In the genomic region with DNA sequence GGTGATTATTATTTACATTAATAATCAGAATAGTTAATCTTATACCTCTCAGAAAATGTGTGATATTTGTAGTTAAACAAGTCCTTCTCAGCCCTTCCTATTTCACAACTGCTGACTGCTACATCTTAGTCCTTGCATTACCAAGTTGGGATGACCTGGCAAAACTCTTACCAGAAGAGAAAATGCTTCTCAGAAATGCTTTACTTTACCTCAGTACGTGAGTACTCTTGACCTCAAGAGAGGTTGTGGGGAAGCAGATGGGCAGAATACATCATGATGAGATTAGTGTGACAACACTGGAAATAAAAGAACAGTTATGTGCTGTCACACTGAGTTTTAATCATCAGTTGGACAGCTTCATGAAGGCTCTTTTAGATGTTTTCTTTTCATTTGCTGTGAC, we compare ENCODE assay signal across 25 cellular contexts. TPM values are rescaled to one million over a fixed set of nuclear protein-coding genes. Genes with fewer than 3 reads are reported as not detected.
DNase-seq lines count a peak whose midpoint lies in the region; ATAC-seq, FAIRE-seq and TF ChIP-seq lines count a peak whose summit lies in the region.
"Had no signal": no experiment of that assay in that cellular context is flagged by ENCODE, and none has a peak within 500 bp of the region (broad histone marks: within the 10 kb centered on the region; RNA-seq: fewer than 3 reads in every experiment).

No MANE protein-coding gene starts in this region.

- H3K27ac Mint-ChIP-seq in astrocyte (ENCODE audit: unreplicated experiment): no peak overlapping the region
- peak overlapping the region; percentile 89 to 93 for H3K27ac Mint-ChIP-seq in natural killer cell treated with Interleukin-12 subunit alpha and Interleukin-12 subunit beta and Interleukin-15 and Interleukin-18, amount 100 ng/mL, for 72 hours
- H3K27ac Mint-ChIP-seq: activated CD4-positive, alpha-beta T cell treated with anti-CD3 and anti-CD28 coated beads, Interleukin-2, amount 10 ng/mL, durations not matched to agents 24 days and 14 days; activated naive CD4-positive, alpha-beta T cell treated with anti-CD3 and anti-CD28 coated beads, Interleukin-2, amount 50 U/mL, for 72 hours; GM23338 had no signal

- H3K79me2 ChIP-seq in astrocyte (ENCODE audit: insufficient read depth, low read length): no peaks in the 10 kb centered on the region

- no peak for FAIRE-seq in astrocyte (lab: Jason Lieb, UNC)
- FAIRE-seq: GM12878, pancreas had no signal

- H3K27me3 Mint-ChIP-seq in astrocyte (ENCODE audit: low read depth, unreplicated experiment): no peaks in the 10 kb centered on the region
- H3K27me3 Mint-ChIP-seq in natural killer cell treated with Interleukin-12 subunit alpha and Interleukin-12 subunit beta and Interleukin-15 and Interleukin-18, amount 100 ng/mL, for 72 hours: no peaks in the 10 kb centered on the region
- H3K27me3 Mint-ChIP-seq: activated CD4-positive, alpha-beta T cell treated with anti-CD3 and anti-CD28 coated beads, Interleukin-2, amount 10 ng/mL, durations not matched to agents 24 days and 14 days had no signal

- H3K9me3 Mint-ChIP-seq in astrocyte (ENCODE audit: unreplicated experiment): no peaks in the 10 kb centered on the region
- no peaks in the 10 kb centered on the region for H3K9me3 Mint-ChIP-seq in natural killer cell treated with Interleukin-12 subunit alpha and Interleukin-12 subunit beta and Interleukin-15 and Interleukin-18, amount 100 ng/mL, for 72 hours
- H3K9me3 Mint-ChIP-seq: activated CD4-positive, alpha-beta T cell treated with anti-CD3 and anti-CD28 coated beads, Interleukin-2, amount 10 ng/mL, durations not matched to agents 24 days and 14 days; activated naive CD4-positive, alpha-beta T cell treated with anti-CD3 and anti-CD28 coated beads, Interleukin-2, amount 50 U/mL, for 72 hours; GM23338 had no signal

- no peak for TF ChIP-seq CTCF in astrocyte (IDR thresholded peaks at IDR 0.05; ENCODE audit: insufficient read depth, low read depth, low read length)

- no peak overlapping the region for H3K4me3 Mint-ChIP-seq in astrocyte (ENCODE audit: unreplicated experiment)
- H3K4me3 Mint-ChIP-seq in natural killer cell treated with Interleukin-12 subunit alpha and Interleukin-12 subunit beta and Interleukin-15 and Interleukin-18, amount 100 ng/mL, for 72 hours: peak overlapping the region; percentile 23
- H3K4me3 Mint-ChIP-seq: activated CD4-positive, alpha-beta T cell treated with anti-CD3 and anti-CD28 coated beads, Interleukin-2, amount 10 ng/mL, durations not matched to agents 24 days and 14 days; GM23338 had no signal

- H3K9me3 ChIP-seq in astrocyte (ENCODE audit: insufficient read depth, low read depth, low read length): no peaks in the 10 kb centered on the region
- H3K9me3 ChIP-seq: colonic mucosa, pancreas, SK-N-SH had no signal

- no peak overlapping the region for H3K27ac ChIP-seq in astrocyte (ENCODE audit: low read depth, low read length)
- H3K27ac ChIP-seq: colonic mucosa, pancreas had no signal

- H3K4me3 ChIP-seq in astrocyte (ENCODE audit: insufficient read depth, low read depth, low read length): no peak overlapping the region
- H3K4me3 ChIP-seq: colonic mucosa, GM12878, GM23338, pancreas had no signal

- H3K4me1 ChIP-seq in astrocyte (ENCODE audit: insufficient read depth, low read length): no peaks in the 10 kb centered on the region
- H3K4me1 ChIP-seq: colonic mucosa, pancreas had no signal

- H3K36me3 Mint-ChIP-seq in astrocyte (ENCODE audit: low read depth, unreplicated experiment): peaks cover 9% of the 10 kb centered on the region
- H3K36me3 Mint-ChIP-seq in natural killer cell treated with Interleukin-12 subunit alpha and Interleukin-12 subunit beta and Interleukin-15 and Interleukin-18, amount 100 ng/mL, for 72 hours: no peaks in the 10 kb centered on the region

- peaks cover 4% of the 10 kb centered on the region for H4K20me1 ChIP-seq in astrocyte (ENCODE audit: insufficient read depth, low read length)

- no peak overlapping the region for H3K4me2 ChIP-seq in astrocyte (ENCODE audit: low read length)
- H3K4me2 ChIP-seq: GM23338, SK-N-SH had no signal

- no peaks in the 10 kb centered on the region for H3K27me3 ChIP-seq in astrocyte (ENCODE audit: insufficient read depth, low read length)
- H3K27me3 ChIP-seq: colonic mucosa, pancreas had no signal

- ATAC-seq in natural killer cell treated with Interleukin-12 subunit alpha and Interleukin-12 subunit beta and Interleukin-15 and Interleukin-18, amount 100 ng/mL, for 72 hours: peak; percentile 93 to 96
- ATAC-seq in SK-N-SH treated with all-trans-retinoic acid at 6 μM for 48 hours: no peak
- ATAC-seq: activated naive CD4-positive, alpha-beta T cell treated with anti-CD3 and anti-CD28 coated beads, Interleukin-2, amount 50 U/mL, for 72 hours; GM12878; GM23338; Panc1 had no signal

- peak; percentile 29 for DNase-seq in NOMO-1 treated with DMSO at 0.1 percent for 48 hours (lab: John Stamatoyannopoulos, UW; ENCODE audit: unreplicated experiment)
- DNase-seq in NOMO-1 treated with dmso at 0.1 percent for 144 hours (lab: John Stamatoyannopoulos, UW; ENCODE audit: unreplicated experiment): no peak
- DNase-seq in LHCN-M2 (ENCODE audit: low read depth): peak; percentile 11
- DNase-seq in astrocyte (ENCODE audit: low read depth): peak; percentile 2
- DNase-seq in natural killer cell treated with Interleukin-12 subunit alpha and Interleukin-12 subunit beta and Interleukin-15 and Interleukin-18, amount 100 ng/mL, for 72 hours (ENCODE audit: low spot score): no peak
- no peak for DNase-seq in LoVo (ENCODE audit: low spot score)
- DNase-seq in NCI-H1436 treated with DMSO at 0.1 percent for 48 hours (lab: John Stamatoyannopoulos, UW): no peak
- DNase-seq: activated CD4-positive, alpha-beta T cell treated with anti-CD3 and anti-CD28 coated beads, Interleukin-2, amount 10 ng/mL, durations not matched to agents 24 days and 14 days; activated T-cell treated with anti-CD3 and anti-CD28 coated beads, Interleukin-2, amount 50 U/mL, for 1 hour; colonic mucosa; islet precursor cell; mammary epithelial cell; NCI-H1417 treated with DMSO at 0.1 percent for 48 hours; NCI-H2171 treated with DMSO at 0.1 percent for 48 hours; NCI-H748 treated with DMSO at 0.1 percent for 48 hours; pancreas; SK-N-SH had no signal

- H3K4me1 Mint-ChIP-seq in astrocyte (ENCODE audit: low read depth, unreplicated experiment): no peaks in the 10 kb centered on the region
- H3K4me1 Mint-ChIP-seq in natural killer cell treated with Interleukin-12 subunit alpha and Interleukin-12 subunit beta and Interleukin-15 and Interleukin-18, amount 100 ng/mL, for 72 hours (ENCODE audit: low read depth in 2 of 2): peaks cover 0 to 12% of the 10 kb centered on the region in 2 donors
- H3K4me1 Mint-ChIP-seq: GM23338 had no signal

- H2AFZ ChIP-seq in astrocyte (ENCODE audit: low read depth, low read length): no peak overlapping the region
- H2AFZ ChIP-seq: GM23338 had no signal

- H3K9ac ChIP-seq in astrocyte (ENCODE audit: low read length): no peak overlapping the region
- H3K9ac ChIP-seq: SK-N-SH had no signal

- H3K36me3 ChIP-seq in astrocyte (ENCODE audit: insufficient read depth, low read length): peaks cover 5% of the 10 kb centered on the region
- H3K36me3 ChIP-seq: colonic mucosa had no signal

TF ChIP-seq in SK-N-SH treated with all-trans-retinoic acid at 6 μM for 48 hours, 23 proteins besides CTCF, POLR2A, EP300 and RAD21 (continues in another document):
- TF ChIP-seq, protein P1, sequence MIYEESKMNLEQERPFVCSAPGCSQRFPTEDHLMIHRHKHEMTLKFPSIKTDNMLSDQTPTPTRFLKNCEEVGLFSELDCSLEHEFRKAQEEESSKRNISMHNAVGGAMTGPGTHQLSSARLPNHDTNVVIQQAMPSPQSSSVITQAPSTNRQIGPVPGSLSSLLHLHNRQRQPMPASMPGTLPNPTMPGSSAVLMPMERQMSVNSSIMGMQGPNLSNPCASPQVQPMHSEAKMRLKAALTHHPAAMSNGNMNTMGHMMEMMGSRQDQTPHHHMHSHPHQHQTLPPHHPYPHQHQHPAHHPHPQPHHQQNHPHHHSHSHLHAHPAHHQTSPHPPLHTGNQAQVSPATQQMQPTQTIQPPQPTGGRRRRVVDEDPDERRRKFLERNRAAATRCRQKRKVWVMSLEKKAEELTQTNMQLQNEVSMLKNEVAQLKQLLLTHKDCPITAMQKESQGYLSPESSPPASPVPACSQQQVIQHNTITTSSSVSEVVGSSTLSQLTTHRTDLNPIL (CRISPR knock-in tag; IDR thresholded peaks at IDR 0.05; ENCODE audit: low read depth): no peak
- TF ChIP-seq, protein P2, sequence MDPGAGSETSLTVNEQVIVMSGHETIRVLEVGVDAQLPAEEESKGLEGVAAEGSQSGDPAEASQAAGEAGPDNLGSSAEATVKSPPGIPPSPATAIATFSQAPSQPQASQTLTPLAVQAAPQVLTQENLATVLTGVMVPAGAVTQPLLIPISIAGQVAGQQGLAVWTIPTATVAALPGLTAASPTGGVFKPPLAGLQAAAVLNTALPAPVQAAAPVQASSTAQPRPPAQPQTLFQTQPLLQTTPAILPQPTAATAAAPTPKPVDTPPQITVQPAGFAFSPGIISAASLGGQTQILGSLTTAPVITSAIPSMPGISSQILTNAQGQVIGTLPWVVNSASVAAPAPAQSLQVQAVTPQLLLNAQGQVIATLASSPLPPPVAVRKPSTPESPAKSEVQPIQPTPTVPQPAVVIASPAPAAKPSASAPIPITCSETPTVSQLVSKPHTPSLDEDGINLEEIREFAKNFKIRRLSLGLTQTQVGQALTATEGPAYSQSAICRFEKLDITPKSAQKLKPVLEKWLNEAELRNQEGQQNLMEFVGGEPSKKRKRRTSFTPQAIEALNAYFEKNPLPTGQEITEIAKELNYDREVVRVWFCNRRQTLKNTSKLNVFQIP (CRISPR knock-in tag; IDR thresholded peaks at IDR 0.05; ENCODE audit: borderline replicate concordance, low read depth): no peak
- TF ChIP-seq ZNF565 (CRISPR knock-in tag; conservative IDR thresholded peaks at IDR 0.05; ENCODE audit: low read depth): no peak

RNA-seq across cellular contexts. Expression of a gene that starts 16.2 kb away (rescaled TPM):
- total RNA-seq in LHCN-M2 (2014; rRNA removed) (not detected in 2 replicates), astrocyte (not detected in 2 replicates)
- not detected for polyA plus RNA-seq in LHCN-M2 (2012)
- not detected for total RNA-seq in natural killer cell treated with Interleukin-12 subunit alpha and Interleukin-12 subunit beta and Interleukin-15 and Interleukin-18, amount 100 ng/mL, for 72 hours
- total RNA-seq: A172; activated CD4-positive, alpha-beta T cell treated with anti-CD3 and anti-CD28 coated beads, Interleukin-2, amount 10 ng/mL, durations not matched to agents 24 days and 14 days; activated naive CD4-positive, alpha-beta T cell treated with anti-CD3 and anti-CD28 coated beads, Interleukin-2, amount 50 U/mL, for 72 hours; colonic mucosa; GM12878; GM23338; mammary epithelial cell; urinary bladder had no signal
- polyA plus RNA-seq: BJ, GM12878, GM23338, mammary epithelial cell, SK-N-SH, urinary bladder had no signal

RNA-seq across cellular contexts. Expression of a gene that starts 37.3 kb away (rescaled TPM):
- 32.8 and 34.1 TPM in 2 replicates for total RNA-seq in LHCN-M2 (2014; rRNA removed)
- polyA plus RNA-seq in LHCN-M2 (2012): 301 TPM
- total RNA-seq in astrocyte: 176 and 181 TPM in 2 replicates
- total RNA-seq in natural killer cell treated with Interleukin-12 subunit alpha and Interleukin-12 subunit beta and Interleukin-15 and Interleukin-18, amount 100 ng/mL, for 72 hours: 100 to 1,000 TPM; 127 to 183 TPM

RNA-seq across cellular contexts. Expression of a gene that starts 41.7 kb away (rescaled TPM):
- total RNA-seq in LHCN-M2 (2014; rRNA removed): 10.7 TPM in 2 replicates
- polyA plus RNA-seq in LHCN-M2 (2012): 3.9 TPM
- total RNA-seq in astrocyte: 2.3 TPM in 2 replicates
- 1 to 10 TPM; 4.4 to 6.6 TPM for total RNA-seq in natural killer cell treated with Interleukin-12 subunit alpha and Interleukin-12 subunit beta and Interleukin-15 and Interleukin-18, amount 100 ng/mL, for 72 hours

Comparison
In these comparisons a context has a peak if more than half of its experiments do, and no peak if none do; other contexts are left out.
1. DNase-seq: peak in NOMO-1 treated with DMSO at 0.1 percent for 48 hours (single experiment), LHCN-M2 (single experiment) and astrocyte (single experiment); none in NOMO-1 treated with dmso at 0.1 percent for 144 hours (single experiment), natural killer cell treated with Interleukin-12 subunit alpha and Interleukin-12 subunit beta and Interleukin-15 and Interleukin-18, amount 100 ng/mL, for 72 hours (single experiment), LoVo (single experiment) and NCI-H1436 treated with DMSO at 0.1 percent for 48 hours (single experiment).